Comparison of ENCODE assay signal across 10 cellular contexts in the genomic region with DNA sequence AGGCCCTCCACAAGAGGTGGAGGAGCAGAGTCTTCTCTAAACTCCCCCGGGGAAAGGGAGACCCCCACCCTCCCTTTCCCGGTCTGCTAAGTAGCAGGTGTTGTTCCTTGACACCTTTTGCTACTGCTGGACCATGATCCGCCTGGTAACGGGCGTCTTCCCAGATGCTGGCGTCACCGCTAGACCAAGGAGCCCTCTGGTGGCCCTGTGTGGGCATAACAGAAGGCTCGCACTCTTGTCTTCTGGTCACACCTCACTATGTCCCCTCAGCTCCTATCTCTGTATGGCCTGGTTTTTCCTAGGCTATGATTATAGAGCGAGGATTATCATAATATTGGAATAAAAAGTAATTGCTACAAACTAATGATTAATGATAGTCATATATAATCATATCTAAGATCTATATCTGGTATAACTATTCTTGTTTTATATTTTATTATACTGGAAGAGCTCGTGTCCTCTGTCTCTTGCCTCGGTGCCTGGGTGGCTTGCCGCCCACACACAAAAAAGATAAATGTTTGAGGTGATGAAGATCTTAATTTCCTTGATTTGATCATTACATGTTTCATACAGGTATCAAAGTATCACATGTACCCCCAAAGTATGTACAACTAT. TPM values are rescaled to one million over a fixed set of nuclear protein-coding genes. Genes with fewer than 3 reads are reported as not detected.
DNase-seq lines count a peak whose midpoint lies in the region; ATAC-seq and TF ChIP-seq lines count a peak whose summit lies in the region.
"Not testable (repeated sequence)": the region's sequence is repeated elsewhere in the genome, so short reads cannot be mapped to it uniquely, and the experiment has no call there.
"Had no signal": no experiment of that assay in that cellular context is flagged by ENCODE, and none has a peak within 500 bp of the region (broad histone marks: within the 10 kb centered on the region; RNA-seq: fewer than 3 reads in every experiment).

No MANE protein-coding gene starts in this region.

- not testable (repeated sequence) for DNase-seq in AG09319 (ENCODE audit: extremely low read depth, low read depth); MCF 10A (ENCODE audit: unreplicated experiment); neural progenitor cell (ENCODE audit: low spot score)
- peak; percentile 80 for DNase-seq in WTC11 (ENCODE audit: low spot score)
- DNase-seq in activated T-helper 1 cell treated with Interleukin-2 at 50 U/mL for 16 hours (ENCODE audit: low read depth) = peak; percentile 23
- DNase-seq in left cardiac atrium = peak; percentile 43
- peak in 2 of 3 donors; percentile 10 to 39 for DNase-seq in stimulated activated CD4-positive, alpha-beta T cell treated with anti-CD3 and anti-CD28 coated beads, TNF-alpha, amount 100 ng/mL, for 1 hour (ENCODE audit: low read depth in 3 of 3, low spot score in 1 of 3)

- H3K4me2 ChIP-seq in neural progenitor cell = not testable (repeated sequence)

- intact Hi-C loops in MCF 10A (cut with micrococcal nuclease) = loop anchor here (5.0 kb wide), 1 partner anchor 62 kb away; the partner anchor contains the start of gene CIZ1
- intact Hi-C loops in left cardiac atrium (cut with DNase I) = not testable (repeated sequence)

- H3K4me3 Mint-ChIP-seq in IgD-negative memory B cell (peak overlapping the region; percentile 79 to 100 (median 94)), neural progenitor cell (peak overlapping the region; percentile 73)
- H3K4me3 Mint-ChIP-seq in WTC11; MCF 10A (ENCODE audit: unreplicated experiment): not testable (repeated sequence)

- TF ChIP-seq CTCF in AG09319 (IDR thresholded peaks at IDR 0.05; ENCODE audit: low read depth, low read length) = peak; percentile 1
- 0 out of 2 replicates have a peak, but pooled peaks have one; percentile 29 for TF ChIP-seq CTCF in WTC11 (IDR thresholded peaks at IDR 0.05)
- peak; percentile 51 for TF ChIP-seq CTCF in MCF 10A (IDR thresholded peaks at IDR 0.05; ENCODE audit: unreplicated experiment)
- peak; percentile 42 for TF ChIP-seq CTCF in neural progenitor cell (IDR thresholded peaks at IDR 0.05)

- H3K9me3 Mint-ChIP-seq in IgD-negative memory B cell; MCF 10A (ENCODE audit: unreplicated experiment): not testable (repeated sequence)
- H3K9me3 Mint-ChIP-seq in WTC11 (peaks cover 18% of the 10 kb centered on the region), neural progenitor cell (peaks cover 12% of the 10 kb centered on the region)

- not testable (repeated sequence) for BruUV-seq in MCF 10A (replicated peaks; lab: Mats Ljungman, UMichigan)

- not testable (repeated sequence) for H3K4me1 ChIP-seq in neural progenitor cell

- ATAC-seq in WTC11, left cardiac atrium: not testable (repeated sequence)

- H3K9ac ChIP-seq in neural progenitor cell = not testable (repeated sequence)

- peaks cover 18% of the 10 kb centered on the region for H4K20me1 ChIP-seq in neural progenitor cell (ENCODE audit: low read depth)

- H2AFZ ChIP-seq in neural progenitor cell (replicated peaks) = not testable (repeated sequence)

- POLR2A ChIA-PET in WTC11 (lab: Charles Lee); MCF 10A (lab: Yijun Ruan, JAX): not testable (repeated sequence)

- not testable (repeated sequence) for H3K36me3 Mint-ChIP-seq in IgD-negative memory B cell; WTC11; MCF 10A (ENCODE audit: insufficient read depth, unreplicated experiment); neural progenitor cell

- not testable (repeated sequence) for H3K4me3 ChIP-seq in neural progenitor cell

- not testable (repeated sequence) for H3K9me3 ChIP-seq in neural progenitor cell (ENCODE audit: low read depth)

- not testable (repeated sequence) for H3F3A ChIP-seq in neural progenitor cell (ENCODE audit: low read depth)

- peaks cover 37% of the 10 kb centered on the region for H3K27me3 ChIP-seq in neural progenitor cell

- H3K27me3 Mint-ChIP-seq in IgD-negative memory B cell; neural progenitor cell (ENCODE audit: insufficient read depth, low read depth): not testable (repeated sequence)
- H3K27me3 Mint-ChIP-seq in WTC11 (ENCODE audit: low read depth) = peaks cover 36% of the 10 kb centered on the region
- peaks cover 27% of the 10 kb centered on the region for H3K27me3 Mint-ChIP-seq in MCF 10A (ENCODE audit: insufficient read depth, unreplicated experiment)

- peaks cover 18 to 29% (median 20%) of the 10 kb centered on the region in 3 donors for H3K4me1 Mint-ChIP-seq in IgD-negative memory B cell
- H3K4me1 Mint-ChIP-seq in WTC11 = peaks cover 17% of the 10 kb centered on the region
- H3K4me1 Mint-ChIP-seq in MCF 10A (ENCODE audit: insufficient read depth, unreplicated experiment) = peaks cover 19% of the 10 kb centered on the region
- H3K4me1 Mint-ChIP-seq in neural progenitor cell = peaks cover 35% of the 10 kb centered on the region

- peak overlapping the region in 2 of 3 donors; percentile 50 to 100 for H3K27ac Mint-ChIP-seq in IgD-negative memory B cell
- H3K27ac Mint-ChIP-seq in WTC11; MCF 10A (ENCODE audit: low read depth, unreplicated experiment); neural progenitor cell: not testable (repeated sequence)

- CTCF ChIA-PET in WTC11 (lab: Charles Lee) = interaction anchor here (0.8 to 3.0 kb wide), 4 partner anchors 12 to 22 kb away, joined by 3 to 53 read pairs (median 6); no protein-coding TSS in a partner anchor
- CTCF ChIA-PET in MCF 10A (lab: Yijun Ruan, JAX) = interaction anchor here (2.0 kb wide), 1 partner anchor 13 kb away, joined by 14 read pairs; no protein-coding TSS in a partner anchor

- peaks cover 23% of the 10 kb centered on the region for H3K79me2 ChIP-seq in neural progenitor cell (ENCODE audit: low read depth)

- not testable (repeated sequence) for H3K27ac ChIP-seq in neural progenitor cell

- not testable (repeated sequence) for H3K36me3 ChIP-seq in neural progenitor cell

RNA-seq across cellular contexts. Expression of gene PTGES2, which starts 2.6 kb away (rescaled TPM):
- polyA plus RNA-seq in IgD-negative memory B cell = 57.4 TPM
- total RNA-seq in WTC11 (2021) (96.2 to 118 TPM (median 98.4 TPM) in 3 replicates), MCF 10A (2022) (114 and 130 TPM in 2 replicates), left cardiac atrium (100 to 1,000 TPM; 111 to 155 TPM), neural progenitor cell (ENCODE audit: low replicate concordance) (25.7 and 61.2 TPM in 2 replicates)

RNA-seq across cellular contexts. Expression of gene LCN2, which starts 19.2 kb away (rescaled TPM):
- 1.5 TPM for polyA plus RNA-seq in IgD-negative memory B cell
- total RNA-seq in WTC11 (2021) (1.0 to 3.0 TPM (median 1.3 TPM) in 3 replicates), MCF 10A (2022) (7.7 and 41.6 TPM in 2 replicates), left cardiac atrium (under 1 TPM in 1 of 2 donors, not detected in 1; 0.38 TPM), neural progenitor cell (ENCODE audit: low replicate concordance) (not detected in 2 replicates)
- total RNA-seq: GM23248, SJCRH30 had no signal
- polyA plus RNA-seq: GM23248 had no signal

RNA-seq across cellular contexts. Expression of gene BBLN, which starts 30.0 kb away (rescaled TPM):
- 145 TPM for polyA plus RNA-seq in IgD-negative memory B cell
- total RNA-seq in WTC11 (2021) = 77.1 to 86.9 TPM (median 86.6 TPM) in 3 replicates
- total RNA-seq in MCF 10A (2022) = 68.6 and 70.4 TPM in 2 replicates
- 10 to 100 TPM; 45.3 to 46.2 TPM for total RNA-seq in left cardiac atrium
- total RNA-seq in neural progenitor cell (ENCODE audit: low replicate concordance) = 69.4 and 228 TPM in 2 replicates

Comparison
In these comparisons a context has a peak if more than half of its experiments do, and no peak if none do; other contexts are left out.
1. CTCF ChIP-seq: peak in every context shown above with its lines; median percentile 51 in MCF 10A; 42 in neural progenitor cell; 29 in WTC11; 1 in AG09319.